In the genomic region with DNA sequence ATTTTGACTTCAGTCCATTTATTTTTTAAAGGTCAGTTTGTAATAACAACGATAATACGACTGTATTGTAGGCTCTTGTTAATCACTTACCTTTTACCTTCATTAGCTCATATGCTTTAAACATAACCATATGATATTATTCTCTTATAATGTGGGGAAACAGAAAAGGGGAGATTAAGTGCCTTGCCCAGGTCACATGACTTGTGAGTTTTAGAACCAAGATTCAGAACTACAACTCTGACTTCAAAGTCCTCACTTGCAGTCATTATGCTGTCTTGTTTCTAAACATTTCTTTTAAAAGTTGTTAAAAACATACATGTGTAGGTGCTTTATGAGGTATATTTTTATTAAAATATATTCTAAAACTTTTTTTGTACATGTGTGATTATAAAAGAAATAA, we compare ENCODE assay signal across 25 cellular contexts. TPM values are rescaled to one million over a fixed set of nuclear protein-coding genes. Genes with fewer than 3 reads are reported as not detected.
DNase-seq lines count a peak whose midpoint lies in the region; ATAC-seq, FAIRE-seq and TF ChIP-seq lines count a peak whose summit lies in the region.
"Had no signal": no experiment of that assay in that cellular context is flagged by ENCODE, and none has a peak within 500 bp of the region (broad histone marks: within the 10 kb centered on the region; RNA-seq: fewer than 3 reads in every experiment).

No MANE protein-coding gene starts in this region.

- WGBS in K562 (ENCODE audit: insufficient coverage, low coverage, missing lambda C conversion rate): 93% methylated on average over 2 of the region's 2 CpGs
- 92 to 98% (median 97%) methylated on average over 2 of the region's 2 CpGs for WGBS in small intestine, 3 donors

- TF ChIP-seq RAD21 in Ishikawa (IDR thresholded peaks at IDR 0.05; ENCODE audit: low read depth) (no peak), K562 (CRISPR knock-in tag; conservative IDR thresholded peaks at IDR 0.05 in 1 of 2, IDR thresholded peaks at IDR 0.05 in 1 of 2) (no peak)

- peaks cover 48% of the 10 kb centered on the region for H3K36me3 Mint-ChIP-seq in activated CD4-positive, alpha-beta memory T cell treated with anti-CD3 and anti-CD28 coated beads, Interleukin-2, amount 10 ng/mL, durations not matched to agents 7 days and 5 days (ENCODE audit: low read depth)

- H3K27ac ChIP-seq in K562 (ENCODE audit: extremely low read depth, low read depth, low read length): no peak overlapping the region
- no peak overlapping the region for H3K27ac ChIP-seq in small intestine (ENCODE audit: low read depth in 1 of 2, low read length in 1 of 2)
- H3K27ac ChIP-seq: 22Rv1, BLaER1 had no signal

- H3K4me1 ChIP-seq in K562 (replicated peaks in 1 of 2; ENCODE audit: control insufficient read depth in 2 of 2, insufficient read depth in 2 of 2, low read length in 2 of 2) (no peaks in the 10 kb centered on the region), small intestine (ENCODE audit: control insufficient read depth in 2 of 2, insufficient read depth in 1 of 2, low read depth in 1 of 2, low read length in 1 of 2) (no peaks in the 10 kb centered on the region)
- H3K4me1 ChIP-seq: BLaER1 had no signal

- TF ChIP-seq EP300 in Ishikawa (IDR thresholded peaks at IDR 0.05; ENCODE audit: borderline replicate concordance) (no peak), K562 (IDR thresholded peaks at IDR 0.05; ENCODE audit: low read length) (no peak)

- POLR2A ChIA-PET in K562 (lab: Yijun Ruan, JAX): no interaction called here
- POLR2A ChIA-PET in activated CD4-positive, alpha-beta memory T cell treated with anti-CD3 and anti-CD28 coated beads, Interleukin-2, amount 10 ng/mL, durations not matched to agents 7 days and 5 days (lab: Charles Lee): no interaction called here

- ATAC-seq in K562: no peak
- no peak for ATAC-seq in stimulated activated naive CD8-positive, alpha-beta T cell treated with anti-CD3 and anti-CD28 coated beads, Interleukin-15, amount 100 ng/mL, for 72 hours
- ATAC-seq: GM12878 had no signal

- CTCF ChIA-PET in K562 (lab: Yijun Ruan, JAX; ENCODE audit: low intra/inter-chr PET ratio): no interaction called here
- CTCF ChIA-PET in activated CD4-positive, alpha-beta memory T cell treated with anti-CD3 and anti-CD28 coated beads, Interleukin-2, amount 10 ng/mL, durations not matched to agents 7 days and 5 days (lab: Charles Lee): no interaction called here

- in situ Hi-C loops in K562 (cut with MboI): no loop called here

- no peaks in the 10 kb centered on the region for H3K27me3 Mint-ChIP-seq in activated CD4-positive, alpha-beta memory T cell treated with anti-CD3 and anti-CD28 coated beads, Interleukin-2, amount 10 ng/mL, durations not matched to agents 7 days and 5 days
- no peaks in the 10 kb centered on the region for H3K27me3 Mint-ChIP-seq in stimulated activated naive CD8-positive, alpha-beta T cell treated with anti-CD3 and anti-CD28 coated beads, Interleukin-15, amount 100 ng/mL, for 72 hours
- H3K27me3 Mint-ChIP-seq: CD4-positive, alpha-beta memory T cell; CD4-positive, CD25-positive, alpha-beta regulatory T cell; CD8-positive, alpha-beta memory T cell had no signal

- FAIRE-seq in A204.1 (lab: Jason Lieb, UNC): peak; percentile 55
- no peak for FAIRE-seq in K562 (lab: Jason Lieb, UNC)
- peak; percentile 51 for FAIRE-seq in small intestine (lab: Jason Lieb, UNC)
- FAIRE-seq: GM12878, GM12892, GM18507 had no signal

- H3K27me3 ChIP-seq in K562 (ENCODE audit: control insufficient read depth in 2 of 2, insufficient read depth in 2 of 2, low read length in 2 of 2) (no peaks in the 10 kb centered on the region), small intestine (ENCODE audit: control insufficient read depth in 2 of 2, insufficient read depth in 2 of 2, low read length in 2 of 2) (no peaks in the 10 kb centered on the region)
- H3K27me3 ChIP-seq: BE2C, BLaER1 had no signal

- H3K27ac Mint-ChIP-seq in activated CD4-positive, alpha-beta memory T cell treated with anti-CD3 and anti-CD28 coated beads, Interleukin-2, amount 10 ng/mL, durations not matched to agents 7 days and 5 days: no peak overlapping the region
- H3K27ac Mint-ChIP-seq in stimulated activated naive CD8-positive, alpha-beta T cell treated with anti-CD3 and anti-CD28 coated beads, Interleukin-15, amount 100 ng/mL, for 72 hours: no peak overlapping the region
- H3K27ac Mint-ChIP-seq: CD14-positive monocyte; CD4-positive, alpha-beta memory T cell had no signal

- BruUV-seq in K562 (replicated peaks; lab: Mats Ljungman, UMichigan): no TSS peak

- no peak for TF ChIP-seq POLR2A in K562 (conservative IDR thresholded peaks at IDR 0.05)

- H4K20me1 ChIP-seq in K562 (replicated peaks; ENCODE audit: control insufficient read depth, insufficient read depth, low read length): no peaks in the 10 kb centered on the region
- H4K20me1 ChIP-seq: BLaER1 had no signal

- no peak for DNase-seq in K562 (ENCODE audit: extremely low read depth in 1 of 4, low spot score in 3 of 4)
- DNase-seq in small intestine: no peak
- DNase-seq in DMS79 (lab: John Stamatoyannopoulos, UW): no peak
- no peak for DNase-seq in activated CD4-positive, alpha-beta memory T cell treated with anti-CD3 and anti-CD28 coated beads, Interleukin-2, amount 10 ng/mL, durations not matched to agents 7 days and 5 days
- DNase-seq in stimulated activated naive CD8-positive, alpha-beta T cell treated with anti-CD3 and anti-CD28 coated beads, Interleukin-15, amount 100 ng/mL, for 72 hours: no peak
- DNase-seq: ACHN; BE2C; C1 segment of cervical spinal cord; CD4-positive, alpha-beta memory T cell; CD4-positive, CD25-positive, alpha-beta regulatory T cell; CD8-positive, alpha-beta memory T cell; COR-L47; DMS 273 treated with DMSO at 0.1 percent for 48 hours; DMS153; DMS53; DMS79 treated with DMSO at 0.1 percent for 48 hours; GDM1 had no signal

- H3K4me3 ChIP-seq in K562: no peak overlapping the region
- H3K4me3 ChIP-seq in small intestine (ENCODE audit: low read depth in 1 of 2, low read length in 2 of 2): no peak overlapping the region
- H3K4me3 ChIP-seq: BLaER1, GM12878 had no signal

- TF ChIP-seq CTCF in K562 (IDR thresholded peaks at IDR 0.05 in 2 of 3, conservative IDR thresholded peaks at IDR 0.05 in 1 of 3; ENCODE audit: insufficient read depth in 2 of 3, low read depth in 1 of 3, low read length in 3 of 3): no peak

- H3K36me3 ChIP-seq in K562 (ENCODE audit: control insufficient read depth, insufficient read depth, low read length) (peaks cover 47% of the 10 kb centered on the region), small intestine (ENCODE audit: control insufficient read depth in 2 of 2, insufficient read depth in 2 of 2, low read length in 2 of 2) (peaks cover 0 to 6% of the 10 kb centered on the region in 2 donors)

- H3K9me3 ChIP-seq in K562 (replicated peaks; ENCODE audit: control insufficient read depth, insufficient read depth, low read depth, low read length): peaks cover 4% of the 10 kb centered on the region; the same call in 1 of the 2 replicates
- no peaks in the 10 kb centered on the region for H3K9me3 ChIP-seq in small intestine (ENCODE audit: control insufficient read depth, low read depth)
- H3K9me3 ChIP-seq: BE2C had no signal

- no peaks in the 10 kb centered on the region for H3K79me2 ChIP-seq in K562 (ENCODE audit: control insufficient read depth, insufficient read depth, low read length)

- no peaks in the 10 kb centered on the region for H3K4me1 Mint-ChIP-seq in activated CD4-positive, alpha-beta memory T cell treated with anti-CD3 and anti-CD28 coated beads, Interleukin-2, amount 10 ng/mL, durations not matched to agents 7 days and 5 days
- H3K4me1 Mint-ChIP-seq in stimulated activated naive CD8-positive, alpha-beta T cell treated with anti-CD3 and anti-CD28 coated beads, Interleukin-15, amount 100 ng/mL, for 72 hours: no peaks in the 10 kb centered on the region

- H3K9me1 ChIP-seq in K562 (ENCODE audit: control insufficient read depth, insufficient read depth, low read length): no peaks in the 10 kb centered on the region

- H2AFZ ChIP-seq in K562 (ENCODE audit: low read depth, low read length): no peak overlapping the region

- H3K9ac ChIP-seq in K562 (ENCODE audit: insufficient read depth in 1 of 2, low read depth in 2 of 2, low read length in 2 of 2): no peak overlapping the region
- H3K9ac ChIP-seq: BLaER1 had no signal

- H3K4me2 ChIP-seq in K562 (ENCODE audit: insufficient read depth, low read length): no peak overlapping the region
- H3K4me2 ChIP-seq: BLaER1 had no signal

- no peak overlapping the region for H3K4me3 Mint-ChIP-seq in activated CD4-positive, alpha-beta memory T cell treated with anti-CD3 and anti-CD28 coated beads, Interleukin-2, amount 10 ng/mL, durations not matched to agents 7 days and 5 days
- H3K4me3 Mint-ChIP-seq in stimulated activated naive CD8-positive, alpha-beta T cell treated with anti-CD3 and anti-CD28 coated beads, Interleukin-15, amount 100 ng/mL, for 72 hours: no peak overlapping the region
- H3K4me3 Mint-ChIP-seq: CD14-positive monocyte; CD4-positive, alpha-beta memory T cell; CD4-positive, CD25-positive, alpha-beta regulatory T cell; CD8-positive, alpha-beta memory T cell had no signal

- peaks cover 4% of the 10 kb centered on the region for H3K9me3 Mint-ChIP-seq in activated CD4-positive, alpha-beta memory T cell treated with anti-CD3 and anti-CD28 coated beads, Interleukin-2, amount 10 ng/mL, durations not matched to agents 7 days and 5 days
- peaks cover 5 to 8% of the 10 kb centered on the region in 2 donors for H3K9me3 Mint-ChIP-seq in stimulated activated naive CD8-positive, alpha-beta T cell treated with anti-CD3 and anti-CD28 coated beads, Interleukin-15, amount 100 ng/mL, for 72 hours

- intact Hi-C loops in K562 (cut with micrococcal nuclease): no loop called here

RNA-seq across cellular contexts. Expression of gene SUCO, which starts 41.1 kb away (rescaled TPM):
- total RNA-seq in K562 (2011; cell fraction: chromatin; rRNA removed; ENCODE audit: low replicate concordance): 40.3 and 147 TPM in 2 replicates
- total RNA-seq in K562 (2011; cell fraction: nucleolus; rRNA removed): 13.8 and 22.6 TPM in 2 replicates
- 55.4 and 77.5 TPM in 2 replicates for total RNA-seq in K562 (2011; cell fraction: nucleoplasm; rRNA removed)
- total RNA-seq in K562 (2014; rRNA removed): 9.1 and 9.4 TPM in 2 replicates
- total RNA-seq in K562 (2014; rRNA removed; fragmentation: Illumina TruSeq; extraction: Trizol): 19.2 and 22.3 TPM in 2 replicates
- 18.8 and 20.6 TPM in 2 replicates for total RNA-seq in K562 (2015; rRNA removed; fragmentation: Illumina TruSeq; extraction: Trizol)
- 15.9 and 18.5 TPM in 2 replicates for total RNA-seq in K562 (2021)
- 15.7 and 15.9 TPM in 2 replicates for polyA plus RNA-seq in K562 (2011; rRNA removed)
- polyA plus RNA-seq in K562 (2011; cell fraction: cytosol; rRNA removed): 1.8 and 4.8 TPM in 2 replicates
- 13.8 and 22.3 TPM in 2 replicates for polyA plus RNA-seq in K562 (2011; cell fraction: nucleus; rRNA removed)
- polyA plus RNA-seq in K562 (2012): 9.6 and 12.5 TPM in 2 replicates
- polyA plus RNA-seq in K562 (2014; fragmentation: Illumina TruSeq; extraction: Trizol): 11.5 and 14.3 TPM in 2 replicates
- 1 to 10 TPM; 2.5 to 3.6 TPM for polyA plus RNA-seq in K562 (2014; fragmentation: Nextera tagmentation; extraction: Ambion mirVana)
- polyA plus RNA-seq in K562 (2014; rRNA removed): 8.0 and 10.7 TPM in 2 replicates
- polyA minus RNA-seq in K562 (2011; rRNA and poly(A)+ RNA removed): 39.5 and 71.3 TPM in 2 replicates
- 17.1 and 19.9 TPM in 2 replicates for polyA minus RNA-seq in K562 (2011; cell fraction: cytosol; rRNA and poly(A)+ RNA removed)
- polyA minus RNA-seq in K562 (2011; cell fraction: nucleus; rRNA and poly(A)+ RNA removed): 35.9 and 73.6 TPM in 2 replicates
- 10 to 100 TPM; 11.4 to 13.0 (median 12.0) TPM for polyA plus RNA-seq in small intestine
- 10 to 100 TPM; 27.3 to 30.8 TPM for total RNA-seq in activated CD4-positive, alpha-beta memory T cell treated with anti-CD3 and anti-CD28 coated beads, Interleukin-2, amount 10 ng/mL, durations not matched to agents 7 days and 5 days
